19 cellular contexts compared by ENCODE assay signal in genomic region chr3:41247055-41247454, GRCh38. TPM values are rescaled to one million over a fixed set of nuclear protein-coding genes. Genes with fewer than 3 reads are reported as not detected.
A peak's percentile ranks its signal among the peaks of the same experiment; 100 is the strongest.
DNase-seq lines count a peak whose midpoint lies in the region; ATAC-seq and TF ChIP-seq lines count a peak whose summit lies in the region.
"Had no signal": no experiment of that assay in that cellular context is flagged by ENCODE, and none has a peak within 500 bp of the region (broad histone marks: within the 10 kb centered on the region; RNA-seq: fewer than 3 reads in every experiment).

No MANE protein-coding gene starts in this region.

- in situ Hi-C loops in GM13976 (cut with MboI; ENCODE audit: low sequenced_read_pairs, unreplicated experiment) = no loop called here

- TF ChIP-seq CTCF in heart right ventricle (IDR thresholded peaks at IDR 0.05) = no peak
- TF ChIP-seq CTCF in nephron (IDR thresholded peaks at IDR 0.05; ENCODE audit: unreplicated experiment in 3 of 3) = no peak
- no peak for TF ChIP-seq CTCF in GM13976 (IDR thresholded peaks at IDR 0.05; ENCODE audit: borderline replicate concordance, control extremely low read depth, extremely low read depth, insufficient read depth, missing control alignments)
- no peak for TF ChIP-seq CTCF in Peyer's patch (IDR thresholded peaks at IDR 0.05)

- H3K27me3 ChIP-seq in BLaER1 = no peaks in the 10 kb centered on the region
- H3K27me3 ChIP-seq in heart right ventricle = no peaks in the 10 kb centered on the region
- H3K27me3 ChIP-seq in Peyer's patch = no peaks in the 10 kb centered on the region

- H3K27me3 Mint-ChIP-seq in nephron (ENCODE audit: low read depth) = peaks cover 4% of the 10 kb centered on the region

- peaks cover 23% of the 10 kb centered on the region for H3K4me1 Mint-ChIP-seq in nephron

- WGBS in heart right ventricle, 2 donors = 42 to 53% methylated on average over 2 of the region's 2 CpGs

- peaks cover 27% of the 10 kb centered on the region for H3K4me1 ChIP-seq in BLaER1
- H3K4me1 ChIP-seq in heart right ventricle = peaks cover 3 to 39% (median 20%) of the 10 kb centered on the region in 9 donors
- H3K4me1 ChIP-seq in Peyer's patch = no peaks in the 10 kb centered on the region
- H3K4me1 ChIP-seq: A549 had no signal

- no peak overlapping the region for H3K4me3 Mint-ChIP-seq in nephron
- H3K4me3 Mint-ChIP-seq: HFFc6 had no signal

- peak overlapping the region; percentile 27; the same call in 1 of the 2 replicates for H3K9ac ChIP-seq in BLaER1

- peak overlapping the region; percentile 75 for H3K4me2 ChIP-seq in BLaER1
- H3K4me2 ChIP-seq: A549 had no signal

- peaks cover 4% of the 10 kb centered on the region for H3K9me3 Mint-ChIP-seq in nephron
- H3K9me3 Mint-ChIP-seq: HFFc6 had no signal

- H3K36me3 ChIP-seq in BLaER1 (peaks cover 35% of the 10 kb centered on the region), heart right ventricle (peaks cover 0 to 20% (median 0%) of the 10 kb centered on the region in 9 donors), Peyer's patch (peaks cover 0 to 4% (median 0%) of the 10 kb centered on the region in 3 donors)

- peak overlapping the region in 2 of 3 experiments; percentile 22 to 71 for H3K27ac Mint-ChIP-seq in nephron
- H3K27ac Mint-ChIP-seq: HFFc6 had no signal

- H3K4me3 ChIP-seq in BLaER1 (no peak overlapping the region), heart right ventricle (no peak overlapping the region), Peyer's patch (no peak overlapping the region)
- H3K4me3 ChIP-seq: A549 had no signal

- H3K36me3 Mint-ChIP-seq in nephron (ENCODE audit: low read depth) = peaks cover 24% of the 10 kb centered on the region

- H4K20me1 ChIP-seq in BLaER1 = peaks cover 21% of the 10 kb centered on the region; the same call in 1 of the 2 replicates

- intact Hi-C loops in heart right ventricle (cut with DNase I) = no loop called here

- DNase-seq in SW480 (ENCODE audit: low spot score) (peak; percentile 86), heart right ventricle (peak; percentile 26), iPS-NIHi7 (ENCODE audit: extremely low spot score) (no peak), GM13976 (ENCODE audit: low spot score) (no peak), Peyer's patch (no peak)
- DNase-seq: DMS 273 treated with DMSO at 0.1 percent for 48 hours, HFFc6, KG1, NCI-H1048, NCI-H1436 treated with DMSO at 0.1 percent for 48 hours, NCI-H2029 treated with DMSO at 0.1 percent for 48 hours, NCI-H2171 treated with DMSO at 0.1 percent for 48 hours, NCI-H510A, NCI-H774 had no signal

- H3K9me3 ChIP-seq in BLaER1 (no peaks in the 10 kb centered on the region), heart right ventricle (peaks cover 0 to 2% (median 0%) of the 10 kb centered on the region in 11 donors), Peyer's patch (no peaks in the 10 kb centered on the region)
- H3K9me3 ChIP-seq: A549 had no signal

- peak; percentile 37 to 86 (median 66) for ATAC-seq in heart right ventricle

- peak overlapping the region; percentile 58 for H3K27ac ChIP-seq in BLaER1
- peak overlapping the region in 3 of 10 donors; percentile 4 to 26 (median 10) for H3K27ac ChIP-seq in heart right ventricle
- no peak overlapping the region for H3K27ac ChIP-seq in Peyer's patch
- H3K27ac ChIP-seq: A549, C4-2B, RWPE1 had no signal

- TF ChIP-seq POLR2A in Peyer's patch (IDR thresholded peaks at IDR 0.05) = no peak

RNA-seq across cellular contexts. Expression of gene CTNNB1, which starts 47.8 kb away (rescaled TPM):
- total RNA-seq in heart right ventricle (100 to 1,000 TPM; 148 to 218 (median 181) TPM), Peyer's patch (100 to 1,000 TPM; 433 to 546 (median 509) TPM)
- polyA plus RNA-seq in heart right ventricle = 100 to 1,000 TPM in 1 of 2 donors, 10 to 100 TPM in 1; 33.2 to 123 TPM

Comparison
In these comparisons a context has a peak if more than half of its experiments do, and no peak if none do; other contexts are left out.
1. DNase-seq: peak in SW480 (single experiment) and heart right ventricle (2 of 2); none in iPS-NIHi7 (single experiment), GM13976 (single experiment) and Peyer's patch (0 of 3).